Comparison of ENCODE assay signal across 13 cellular contexts in genomic region chr19:11405846-11406643, GRCh38. TPM values are rescaled to one million over a fixed set of nuclear protein-coding genes. Genes with fewer than 3 reads are reported as not detected.
A peak's percentile ranks its signal among the peaks of the same experiment; 100 is the strongest.
DNase-seq lines count a peak whose midpoint lies in the region; ATAC-seq and TF ChIP-seq lines count a peak whose summit lies in the region.
"Had no signal": no experiment of that assay in that cellular context is flagged by ENCODE, and none has a peak within 500 bp of the region (broad histone marks: within the 10 kb centered on the region; RNA-seq: fewer than 3 reads in every experiment).

No MANE protein-coding gene starts in this region.

- no peaks in the 10 kb centered on the region for H3K36me3 Mint-ChIP-seq in activated CD4-positive, alpha-beta T cell treated with anti-CD3 and anti-CD28 coated beads, Interleukin-2, amount 10 ng/mL, durations not matched to agents 24 days and 14 days (ENCODE audit: low read depth)
- H3K36me3 Mint-ChIP-seq: activated naive CD4-positive, alpha-beta T cell treated with anti-CD3 and anti-CD28 coated beads, Interleukin-2, amount 50 U/mL, for 24 hours had no signal

- no peak overlapping the region for H3K4me3 ChIP-seq in fibroblast of lung (replicated peaks in 1 of 4; ENCODE audit: control extremely low read depth in 1 of 4, insufficient read depth in 1 of 4, low read depth in 3 of 4, low read length in 4 of 4)
- no peak overlapping the region for H3K4me3 ChIP-seq in parathyroid adenoma (ENCODE audit: low read depth, low read length)
- H3K4me3 ChIP-seq: SJCRH30, tibial artery had no signal

- ATAC-seq in GM18517 (IDR thresholded peaks at IDR 0.05; ENCODE audit: unreplicated experiment) (no peak), GM19035 (IDR thresholded peaks at IDR 0.05; ENCODE audit: unreplicated experiment) (no peak), GM18519 (IDR thresholded peaks at IDR 0.05; ENCODE audit: low FRiP score, unreplicated experiment) (no peak)

- H3K27ac ChIP-seq in fibroblast of lung (ENCODE audit: insufficient read depth, low read length) = no peak overlapping the region
- H3K27ac ChIP-seq in parathyroid adenoma = no peak overlapping the region
- H3K27ac ChIP-seq: SJCRH30, tibial artery had no signal

- H3K4me1 Mint-ChIP-seq in activated CD4-positive, alpha-beta T cell treated with anti-CD3 and anti-CD28 coated beads, Interleukin-2, amount 10 ng/mL, durations not matched to agents 24 days and 14 days = no peaks in the 10 kb centered on the region
- H3K4me1 Mint-ChIP-seq: activated naive CD4-positive, alpha-beta T cell treated with anti-CD3 and anti-CD28 coated beads, Interleukin-2, amount 50 U/mL, for 24 hours had no signal

- no peaks in the 10 kb centered on the region for H4K20me1 ChIP-seq in fibroblast of lung (ENCODE audit: control insufficient read depth, extremely low read depth, insufficient read depth, low read length)

- H3K9me3 ChIP-seq in fibroblast of lung (ENCODE audit: control insufficient read depth, insufficient read depth, low read depth, low read length) (no peaks in the 10 kb centered on the region), parathyroid adenoma (ENCODE audit: control insufficient read depth, low read length) (no peaks in the 10 kb centered on the region)
- H3K9me3 ChIP-seq: SJCRH30, tibial artery had no signal

- TF ChIP-seq CTCF in fibroblast of lung (conservative IDR thresholded peaks at IDR 0.05 in 1 of 2, IDR thresholded peaks at IDR 0.05 in 1 of 2; ENCODE audit: low read depth in 1 of 2, low read length in 2 of 2) (peak; percentile 20 to 30), parathyroid adenoma (IDR thresholded peaks at IDR 0.05) (peak; percentile 70)

- peaks cover 13% of the 10 kb centered on the region for H3K27me3 Mint-ChIP-seq in activated CD4-positive, alpha-beta T cell treated with anti-CD3 and anti-CD28 coated beads, Interleukin-2, amount 10 ng/mL, durations not matched to agents 24 days and 14 days

- DNase-seq in ELF-1 (ENCODE audit: low read depth, low spot score) (peak; percentile 60), fibroblast of lung (ENCODE audit: low read depth in 2 of 2) (no peak), KBM-7 (no peak)
- DNase-seq in activated CD4-positive, alpha-beta T cell treated with anti-CD3 and anti-CD28 coated beads, Interleukin-2, amount 10 ng/mL, durations not matched to agents 24 days and 14 days = peak; percentile 73
- DNase-seq: retina, SJCRH30, tibial artery had no signal

- H3K27ac Mint-ChIP-seq in activated CD4-positive, alpha-beta T cell treated with anti-CD3 and anti-CD28 coated beads, Interleukin-2, amount 10 ng/mL, durations not matched to agents 24 days and 14 days = no peak overlapping the region
- H3K27ac Mint-ChIP-seq: activated naive CD4-positive, alpha-beta T cell treated with anti-CD3 and anti-CD28 coated beads, Interleukin-2, amount 50 U/mL, for 24 hours had no signal

- no peaks in the 10 kb centered on the region for H3K4me1 ChIP-seq in fibroblast of lung (ENCODE audit: control insufficient read depth, extremely low read depth, insufficient read depth, low read length)
- peaks cover 13% of the 10 kb centered on the region for H3K4me1 ChIP-seq in parathyroid adenoma
- H3K4me1 ChIP-seq: SJCRH30, tibial artery had no signal

- H3K79me2 ChIP-seq in fibroblast of lung (ENCODE audit: control insufficient read depth, insufficient read depth, low read length) (no peaks in the 10 kb centered on the region), parathyroid adenoma (peaks cover 5% of the 10 kb centered on the region)

- H3K9ac ChIP-seq in fibroblast of lung (ENCODE audit: insufficient read depth, low read length) = no peak overlapping the region
- H3K9ac ChIP-seq in parathyroid adenoma = no peak overlapping the region

- in situ Hi-C loops in KBM-7 (cut with MboI; ENCODE audit: low pct_unique_long_range_greater_than_20kb, low sequenced_read_pairs) = no loop called here

- no peaks in the 10 kb centered on the region for H3K9me3 Mint-ChIP-seq in activated CD4-positive, alpha-beta T cell treated with anti-CD3 and anti-CD28 coated beads, Interleukin-2, amount 10 ng/mL, durations not matched to agents 24 days and 14 days
- H3K9me3 Mint-ChIP-seq: activated naive CD4-positive, alpha-beta T cell treated with anti-CD3 and anti-CD28 coated beads, Interleukin-2, amount 50 U/mL, for 24 hours had no signal

- H3K36me3 ChIP-seq in fibroblast of lung (ENCODE audit: control insufficient read depth, insufficient read depth, low read length) (no peaks in the 10 kb centered on the region), parathyroid adenoma (ENCODE audit: control insufficient read depth, insufficient read depth, low read length) (no peaks in the 10 kb centered on the region)
- H3K36me3 ChIP-seq: SJCRH30 had no signal

- H3K4me2 ChIP-seq in fibroblast of lung (ENCODE audit: extremely low read depth, insufficient read depth, low read length) (no peak overlapping the region), parathyroid adenoma (ENCODE audit: low read length) (no peak overlapping the region)

- H3K27me3 ChIP-seq in fibroblast of lung (ENCODE audit: control insufficient read depth, insufficient read depth, low read length) = no peaks in the 10 kb centered on the region
- H3K27me3 ChIP-seq in parathyroid adenoma (ENCODE audit: control insufficient read depth, insufficient read depth, low read length) = no peaks in the 10 kb centered on the region
- H3K27me3 ChIP-seq: SJCRH30, tibial artery had no signal

- H2AFZ ChIP-seq in fibroblast of lung (ENCODE audit: low read length) (no peak overlapping the region), parathyroid adenoma (peak overlapping the region; percentile 29)

- no peak overlapping the region for H3K4me3 Mint-ChIP-seq in activated CD4-positive, alpha-beta T cell treated with anti-CD3 and anti-CD28 coated beads, Interleukin-2, amount 10 ng/mL, durations not matched to agents 24 days and 14 days
- H3K4me3 Mint-ChIP-seq: activated naive CD4-positive, alpha-beta T cell treated with anti-CD3 and anti-CD28 coated beads, Interleukin-2, amount 50 U/mL, for 24 hours had no signal

- intact Hi-C loops in activated CD4-positive, alpha-beta T cell treated with anti-CD3 and anti-CD28 coated beads, Interleukin-2, amount 10 ng/mL, durations not matched to agents 24 days and 14 days (cut with micrococcal nuclease) = no loop called here

RNA-seq across cellular contexts. Expression of gene RGL3, which starts 13.1 kb away (rescaled TPM):
- not detected in 2 replicates for total RNA-seq in activated CD4-positive, alpha-beta T cell treated with anti-CD3 and anti-CD28 coated beads, Interleukin-2, amount 10 ng/mL, durations not matched to agents 24 days and 14 days
- 1.8 and 4.0 TPM in 2 replicates for total RNA-seq in fibroblast of lung
- polyA plus RNA-seq in fibroblast of lung = 0.20 and 0.90 TPM in 2 replicates
- 0.26 and 0.97 TPM in 2 replicates for polyA plus RNA-seq in fibroblast of lung (2012)
- polyA minus RNA-seq in fibroblast of lung (ENCODE audit: low replicate concordance) = 1.3 TPM in 1 of 2 replicates, not detected in the other
- total RNA-seq: glomerular endothelial cell, SJCRH30 had no signal

RNA-seq across cellular contexts. Expression of gene EPOR, which starts 21.9 kb away (rescaled TPM):
- total RNA-seq in activated CD4-positive, alpha-beta T cell treated with anti-CD3 and anti-CD28 coated beads, Interleukin-2, amount 10 ng/mL, durations not matched to agents 24 days and 14 days = 7.2 and 7.7 TPM in 2 replicates
- 6.4 and 9.2 TPM in 2 replicates for total RNA-seq in fibroblast of lung
- polyA plus RNA-seq in fibroblast of lung = 3.6 and 3.8 TPM in 2 replicates
- 4.4 and 6.0 TPM in 2 replicates for polyA plus RNA-seq in fibroblast of lung (2012)
- 4.8 and 6.3 TPM in 2 replicates for polyA minus RNA-seq in fibroblast of lung (ENCODE audit: low replicate concordance)

RNA-seq across cellular contexts. Expression of gene ODAD3, which starts 28.9 kb away (rescaled TPM):
- total RNA-seq in activated CD4-positive, alpha-beta T cell treated with anti-CD3 and anti-CD28 coated beads, Interleukin-2, amount 10 ng/mL, durations not matched to agents 24 days and 14 days = 0.12 and 0.24 TPM in 2 replicates
- 0.26 and 0.66 TPM in 2 replicates for total RNA-seq in fibroblast of lung
- 0.32 and 0.67 TPM in 2 replicates for polyA plus RNA-seq in fibroblast of lung
- 0.34 and 0.89 TPM in 2 replicates for polyA plus RNA-seq in fibroblast of lung (2012)
- polyA minus RNA-seq in fibroblast of lung (ENCODE audit: low replicate concordance) = not detected in 2 replicates

RNA-seq across cellular contexts. Expression of gene PRKCSH, which starts 29.4 kb away (rescaled TPM):
- total RNA-seq in activated CD4-positive, alpha-beta T cell treated with anti-CD3 and anti-CD28 coated beads, Interleukin-2, amount 10 ng/mL, durations not matched to agents 24 days and 14 days = 288 TPM in 2 replicates
- 120 and 134 TPM in 2 replicates for total RNA-seq in fibroblast of lung
- 110 and 117 TPM in 2 replicates for polyA plus RNA-seq in fibroblast of lung
- 313 and 315 TPM in 2 replicates for polyA plus RNA-seq in fibroblast of lung (2012)
- polyA minus RNA-seq in fibroblast of lung (ENCODE audit: low replicate concordance) = 546 and 562 TPM in 2 replicates

RNA-seq across cellular contexts. Expression of gene SWSAP1, which starts 31.6 kb away (rescaled TPM):
- total RNA-seq in activated CD4-positive, alpha-beta T cell treated with anti-CD3 and anti-CD28 coated beads, Interleukin-2, amount 10 ng/mL, durations not matched to agents 24 days and 14 days = 2.3 and 2.6 TPM in 2 replicates
- total RNA-seq in fibroblast of lung = 0.50 and 0.51 TPM in 2 replicates
- 0.76 and 1.2 TPM in 2 replicates for polyA plus RNA-seq in fibroblast of lung
- polyA plus RNA-seq in fibroblast of lung (2012) = 1.6 and 1.7 TPM in 2 replicates
- 0.96 TPM in 1 of 2 replicates, not detected in the other for polyA minus RNA-seq in fibroblast of lung (ENCODE audit: low replicate concordance)

Comparison
In these comparisons a context has a peak if more than half of its experiments do, and no peak if none do; other contexts are left out.
1. DNase-seq: peak in ELF-1 (single experiment) and activated CD4-positive, alpha-beta T cell treated with anti-CD3 and anti-CD28 coated beads, Interleukin-2, amount 10 ng/mL, durations not matched to agents 24 days and 14 days (single experiment); none in fibroblast of lung (0 of 2) and KBM-7 (single experiment).